Comparison of ENCODE assay signal across 8 cellular contexts in the genomic region with DNA sequence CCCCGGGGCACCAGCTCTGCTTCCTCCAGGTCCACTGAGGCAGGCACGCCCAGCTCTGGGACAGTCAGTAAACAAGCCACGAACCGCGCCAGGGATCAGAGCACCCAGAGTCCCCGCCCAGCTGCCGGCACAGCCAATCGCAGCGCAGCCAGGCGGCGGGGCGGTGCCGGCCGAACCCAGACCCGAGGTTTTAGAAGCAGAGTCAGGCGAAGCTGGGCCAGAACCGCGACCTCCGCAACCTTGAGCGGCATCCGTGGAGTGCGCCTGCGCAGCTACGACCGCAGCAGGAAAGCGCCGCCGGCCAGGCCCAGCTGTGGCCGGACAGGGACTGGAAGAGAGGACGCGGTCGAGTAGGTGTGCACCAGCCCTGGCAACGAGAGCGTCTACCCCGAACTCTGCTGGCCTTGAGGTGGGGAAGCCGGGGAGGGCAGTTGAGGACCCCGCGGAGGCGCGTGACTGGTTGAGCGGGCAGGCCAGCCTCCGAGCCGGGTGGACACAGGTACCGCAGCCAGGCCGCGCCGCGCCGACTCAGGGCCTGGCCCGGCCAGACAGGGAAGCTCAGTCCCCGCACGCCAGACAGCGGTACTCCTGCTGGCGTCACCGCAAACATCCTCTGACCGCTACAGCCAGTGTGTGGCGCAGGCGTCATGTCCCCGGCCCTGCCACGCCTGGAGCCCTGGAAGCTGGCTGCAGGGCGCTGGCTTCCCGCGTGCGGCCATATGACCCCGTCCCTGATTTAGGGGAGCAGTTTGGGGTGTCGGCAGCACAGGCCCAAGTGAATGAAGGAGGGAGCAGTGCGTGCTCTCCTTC. TPM values are rescaled to one million over a fixed set of nuclear protein-coding genes. Genes with fewer than 3 reads are reported as not detected.
DNase-seq lines count a peak whose midpoint lies in the region; ATAC-seq, FAIRE-seq and TF ChIP-seq lines count a peak whose summit lies in the region.

A gene (plus strand): TSS at position 220 of the 810 bp plus-strand sequence. CDS start 1,485 bp downstream, outside the sequence.

- peak; percentile 23 to 55; a peak in 3 of 4 replicates for TF ChIP-seq CTCF in GM23338 (conservative IDR thresholded peaks at IDR 0.05; ENCODE audit: low read depth in 2 of 2)
- peak; percentile 47 to 65 (median 64) for TF ChIP-seq CTCF in H1 (IDR thresholded peaks at IDR 0.05; ENCODE audit: control extremely low read depth in 1 of 3, insufficient read depth in 1 of 3, low read depth in 1 of 3, low read length in 3 of 3)
- TF ChIP-seq CTCF in right lobe of liver (IDR thresholded peaks at IDR 0.05) = peak; percentile 32 to 49 (median 42)

- H3K27ac Mint-ChIP-seq in GM23338 = peak within 1 kb of the TSS; percentile 94

- TF ChIP-seq POLR2A in H1 (IDR thresholded peaks at IDR 0.05; ENCODE audit: control extremely low read depth in 1 of 2, low read depth in 2 of 2, low read length in 2 of 2) (peak; percentile 59 to 88), right lobe of liver (IDR thresholded peaks at IDR 0.05) (peak; percentile 97)

- H2BK120ac ChIP-seq in H1 (replicated peaks; ENCODE audit: low read depth, low read length) = no peak within 1 kb of the TSS

- POLR2A ChIA-PET in H1 (lab: Charles Lee; ENCODE audit: partially characterized antibody) = interaction anchor here (1.2 to 1.4 kb wide), 3 partner anchors 15 to 87 kb away, joined by 3 to 4 read pairs (median 4); no protein-coding TSS in a partner anchor

- peak within 1 kb of the TSS; percentile 71 for H2BK12ac ChIP-seq in H1 (ENCODE audit: low read depth, low read length)

- peak within 1 kb of the TSS; percentile 70 to 86 (median 78) for H3K9ac ChIP-seq in H1 (replicated peaks in 1 of 4; ENCODE audit: extremely low read depth in 1 of 4, low read depth in 3 of 4, low read length in 3 of 4)

- DNase-seq in GM23338 (ENCODE audit: low spot score) = peak; percentile 95
- peak; percentile 44 for DNase-seq in NCI-H510A treated with DMSO at 0.1 percent for 48 hours (lab: John Stamatoyannopoulos, UW)
- DNase-seq in activated CD8-positive, alpha-beta memory T cell treated with anti-CD3 and anti-CD28 coated beads for 24 hours = peak; percentile 64
- DNase-seq in H1 (ENCODE audit: low read depth in 1 of 2, low spot score in 2 of 2) = peak; percentile 85 to 93
- DNase-seq in right lobe of liver = peak; percentile 96
- DNase-seq in stimulated activated CD4-positive, alpha-beta T cell treated with anti-CD3 and anti-CD28 coated beads, Interleukin-2, amount 100 ng/mL, for 24 hours = peak; percentile 65 to 74
- no peak for DNase-seq in DMS153 (lab: John Stamatoyannopoulos, UW)

- intact Hi-C loops in right lobe of liver (cut with DNase I) = no loop called here

- CTCF ChIA-PET in H1 (lab: Charles Lee; ENCODE audit: partially characterized antibody) = interaction anchor here (0.8 to 8.7 kb wide), 13 partner anchors 12 to 286 kb away, joined by 3 to 67 read pairs (median 3); no protein-coding TSS in a partner anchor

- H3K4me1 Mint-ChIP-seq in GM23338 = peaks cover 5% of the 10 kb centered on the region; the same call in 1 of the 3 replicates

- no peaks in the 10 kb centered on the region for H3K9me3 Mint-ChIP-seq in GM23338

- H3K27ac ChIP-seq in GM23338 (ENCODE audit: low read depth) (0 out of 2 replicates have a peak within 1 kb of the TSS, but pooled peaks have one; percentile 35), H1 (ENCODE audit: low read depth, low read length) (peak within 1 kb of the TSS; percentile 72; the same call in 1 of the 2 replicates), right lobe of liver (peak within 1 kb of the TSS; percentile 96 to 98 (median 97))

- peak within 1 kb of the TSS; percentile 90 for H3K4me2 ChIP-seq in GM23338
- H3K4me2 ChIP-seq in H1 (ENCODE audit: insufficient read depth in 1 of 2, low read depth in 2 of 2, low read length in 2 of 2) = peak within 1 kb of the TSS; percentile 55 to 97

- peaks cover 14% of the 10 kb centered on the region for H3K27me3 Mint-ChIP-seq in GM23338 (ENCODE audit: insufficient read depth, low read depth, poor library complexity)

- no peaks in the 10 kb centered on the region for H3K9me3 ChIP-seq in H1 (ENCODE audit: insufficient read depth in 2 of 2, low read depth in 1 of 2, low read length in 1 of 2)
- no peaks in the 10 kb centered on the region for H3K9me3 ChIP-seq in right lobe of liver

- TF ChIP-seq EP300 in H1 (IDR thresholded peaks at IDR 0.05; ENCODE audit: borderline replicate concordance in 1 of 2, low read depth in 2 of 2, low read length in 2 of 2) = no peak

- H3K4me1 ChIP-seq in GM23338 (ENCODE audit: insufficient read depth) = no peaks in the 10 kb centered on the region
- no peaks in the 10 kb centered on the region; a peak in 3 of 7 replicates for H3K4me1 ChIP-seq in H1 (replicated peaks in 1 of 4; ENCODE audit: control insufficient read depth in 3 of 4, insufficient read depth in 4 of 4, low read length in 3 of 4)
- peaks cover 0 to 4% (median 0%) of the 10 kb centered on the region in 4 donors for H3K4me1 ChIP-seq in right lobe of liver

- peak within 1 kb of the TSS; percentile 86 for H4K91ac ChIP-seq in H1 (replicated peaks; ENCODE audit: insufficient read length, low read length)

- H2BK15ac ChIP-seq in H1 (ENCODE audit: low read length) = no peak within 1 kb of the TSS

- H3K27me3 ChIP-seq in GM23338 (ENCODE audit: insufficient read depth) (peaks cover 7% of the 10 kb centered on the region), H1 (replicated peaks in 1 of 4; ENCODE audit: control insufficient read depth in 3 of 4, extremely low read depth in 1 of 4, insufficient read depth in 3 of 4, low read length in 3 of 4) (no peaks in the 10 kb centered on the region; a peak in 1 of 7 replicates), right lobe of liver (no peaks in the 10 kb centered on the region)

- H2BK5ac ChIP-seq in H1 (ENCODE audit: low read depth, low read length) = peak within 1 kb of the TSS; percentile 77; the same call in 1 of the 2 replicates

- H4K5ac ChIP-seq in H1 (ENCODE audit: insufficient read length, low read depth, low read length) = peak within 1 kb of the TSS; percentile 85

- WGBS in H1 (ENCODE audit: extremely low coverage in 1 of 2, insufficient coverage in 1 of 2, insufficient read length in 1 of 2, insufficient replicate concordance in 2 of 2, low coverage in 1 of 2, low lambda C conversion rate in 2 of 2, missing lambda C conversion rate in 1 of 2), 2 experiments = 2% methylated on average over 65 of the region's 67 CpGs; no CpG with 5 or more reads in 1 of the 2 experiments
- 0% methylated on average over 4 of the region's 67 CpGs for WGBS in right lobe of liver (ENCODE audit: insufficient coverage, low coverage, low lambda C conversion rate, missing lambda C conversion rate)

- H3K79me2 ChIP-seq in GM23338 (replicated peaks; ENCODE audit: insufficient read depth) (no peaks in the 10 kb centered on the region), H1 (ENCODE audit: control insufficient read depth in 1 of 2, insufficient read depth in 2 of 2, low read length in 2 of 2) (no peaks in the 10 kb centered on the region)

- peak within 1 kb of the TSS; percentile 96 for H4K8ac ChIP-seq in H1 (ENCODE audit: extremely low read depth, insufficient read depth, low read length)

- ATAC-seq in GM23338 (peak; percentile 93), right lobe of liver (peak; percentile 91 to 96 (median 94)), HG03095 (IDR thresholded peaks at IDR 0.05; ENCODE audit: unreplicated experiment) (no peak)

- H2AK5ac ChIP-seq in H1 (ENCODE audit: low read depth, low read length) = no peak within 1 kb of the TSS

- H3K23ac ChIP-seq in H1 (ENCODE audit: insufficient read length) = no peak within 1 kb of the TSS

- peaks cover 5% of the 10 kb centered on the region for H3K23me2 ChIP-seq in H1 (ENCODE audit: low read depth, low read length)

- H3K36me3 ChIP-seq in GM23338 (ENCODE audit: insufficient read depth) = no peaks in the 10 kb centered on the region; the same call in 1 of the 2 replicates
- H3K36me3 ChIP-seq in H1 (ENCODE audit: control insufficient read depth in 2 of 4, insufficient read depth in 4 of 4, low read length in 3 of 4) = peaks cover 0 to 6% (median 0%) of the 10 kb centered on the region in 4 experiments; a peak in 2 of 8 replicates
- peaks cover 0 to 34% (median 6%) of the 10 kb centered on the region in 4 donors for H3K36me3 ChIP-seq in right lobe of liver

- no peak within 1 kb of the TSS for H3K4ac ChIP-seq in H1 (replicated peaks; ENCODE audit: insufficient read length, low read depth, low read length)

- H3K36me3 Mint-ChIP-seq in GM23338 (ENCODE audit: low read depth) = peaks cover 10% of the 10 kb centered on the region

- H3K4me3 Mint-ChIP-seq in GM23338 = peak within 1 kb of the TSS; percentile 93

- H4K20me1 ChIP-seq in GM23338 (replicated peaks; ENCODE audit: insufficient read depth) (no peaks in the 10 kb centered on the region), H1 (replicated peaks in 1 of 2; ENCODE audit: control insufficient read depth in 1 of 2, insufficient read depth in 2 of 2, low read length in 2 of 2) (no peaks in the 10 kb centered on the region)

- peak within 1 kb of the TSS; percentile 32 for H3K56ac ChIP-seq in H1 (replicated peaks; ENCODE audit: insufficient read length, low read depth, low read length)

- peak; percentile 53 to 69; a peak in 3 of 4 replicates for TF ChIP-seq RAD21 in H1 (IDR thresholded peaks at IDR 0.05 in 1 of 2, conservative IDR thresholded peaks at IDR 0.05 in 1 of 2; ENCODE audit: low read depth in 2 of 2, low read length in 2 of 2)

- H3F3A ChIP-seq in GM23338 (replicated peaks; ENCODE audit: low read depth) = no peaks in the 10 kb centered on the region

- no peaks in the 10 kb centered on the region; the same call in 1 of the 2 replicates for H3K79me1 ChIP-seq in H1 (ENCODE audit: low read depth, low read length)

- H2AFZ ChIP-seq in GM23338 (peak within 1 kb of the TSS; percentile 98), H1 (ENCODE audit: low read length) (peak within 1 kb of the TSS; percentile 85)

- H3K4me3 ChIP-seq in GM23338 = peak within 1 kb of the TSS; percentile 69
- peak within 1 kb of the TSS; percentile 53 to 76 (median 62) for H3K4me3 ChIP-seq in H1 (ENCODE audit: extremely low read depth in 1 of 4, insufficient read depth in 2 of 4, low read depth in 3 of 4, low read length in 4 of 4)
- H3K4me3 ChIP-seq in right lobe of liver = peak within 1 kb of the TSS; percentile 67 to 83 (median 70)

- H3K9me2 ChIP-seq in GM23338 (ENCODE audit: insufficient read depth) = peaks cover 6% of the 10 kb centered on the region; the same call in 1 of the 2 replicates

- no peak within 1 kb of the TSS for H3K14ac ChIP-seq in H1 (ENCODE audit: insufficient read length)

- peak within 1 kb of the TSS; percentile 79 for H3K18ac ChIP-seq in H1 (ENCODE audit: extremely low read depth, low read length)

- no peak for FAIRE-seq in H1 (lab: Jason Lieb, UNC)

- no peak within 1 kb of the TSS for H2BK20ac ChIP-seq in H1 (ENCODE audit: low read length)

RNA-seq across cellular contexts. Expression of the gene that starts here (rescaled TPM):
- total RNA-seq in GM23338 (2014; rRNA removed; shearing (Covaris generic)) = 30.4 and 34.5 TPM in 2 replicates
- 34.5 and 35.3 TPM in 2 replicates for polyA plus RNA-seq in GM23338 (2016; fragmentation: Nextera tagmentation; extraction: Ambion mirVana)
- 34.4 and 38.2 TPM in 2 replicates for total RNA-seq in H1 (2021; fragmentation: NEBNext Ultra II Directional; extraction: Animal tissue kit (Norgen Biotek cat#: 25700))
- 25.2 and 34.2 TPM in 2 replicates for polyA plus RNA-seq in H1 (2011; rRNA removed)
- 59.9 TPM for polyA plus RNA-seq in H1 (2011; cell fraction: cytosol; rRNA removed)
- polyA plus RNA-seq in H1 (2011; cell fraction: nucleus; rRNA removed) = 22.5 TPM
- polyA plus RNA-seq in H1 (2012, experiment 1 of 2) = 39.3 to 48.8 TPM (median 42.6 TPM) in 4 replicates
- polyA plus RNA-seq in H1 (2012, experiment 2 of 2) = 9.4 TPM
- polyA plus RNA-seq in H1 (2013, experiment 1 of 2) = 54.8 TPM
- 56.7 TPM for polyA plus RNA-seq in H1 (2013, experiment 2 of 2)
- 12.0 and 16.1 TPM in 2 replicates for polyA minus RNA-seq in H1 (2011; rRNA and poly(A)+ RNA removed)
- polyA minus RNA-seq in H1 (2011; cell fraction: cytosol; rRNA and poly(A)+ RNA removed) = 11.2 TPM
- polyA minus RNA-seq in H1 (2011; cell fraction: nucleus; rRNA and poly(A)+ RNA removed) = 7.2 TPM
- total RNA-seq in right lobe of liver = 100 to 1,000 TPM; 135 to 221 (median 164) TPM

Comparison
In these comparisons a context has a peak if more than half of its experiments do, and no peak if none do; other contexts are left out.
1. H3K27ac ChIP-seq: peak in every context shown above with its lines; median percentile 97 in right lobe of liver; 72 in H1; 35 in GM23338.